Comparison of ENCODE assay signal across 8 cellular contexts in the genomic region with DNA sequence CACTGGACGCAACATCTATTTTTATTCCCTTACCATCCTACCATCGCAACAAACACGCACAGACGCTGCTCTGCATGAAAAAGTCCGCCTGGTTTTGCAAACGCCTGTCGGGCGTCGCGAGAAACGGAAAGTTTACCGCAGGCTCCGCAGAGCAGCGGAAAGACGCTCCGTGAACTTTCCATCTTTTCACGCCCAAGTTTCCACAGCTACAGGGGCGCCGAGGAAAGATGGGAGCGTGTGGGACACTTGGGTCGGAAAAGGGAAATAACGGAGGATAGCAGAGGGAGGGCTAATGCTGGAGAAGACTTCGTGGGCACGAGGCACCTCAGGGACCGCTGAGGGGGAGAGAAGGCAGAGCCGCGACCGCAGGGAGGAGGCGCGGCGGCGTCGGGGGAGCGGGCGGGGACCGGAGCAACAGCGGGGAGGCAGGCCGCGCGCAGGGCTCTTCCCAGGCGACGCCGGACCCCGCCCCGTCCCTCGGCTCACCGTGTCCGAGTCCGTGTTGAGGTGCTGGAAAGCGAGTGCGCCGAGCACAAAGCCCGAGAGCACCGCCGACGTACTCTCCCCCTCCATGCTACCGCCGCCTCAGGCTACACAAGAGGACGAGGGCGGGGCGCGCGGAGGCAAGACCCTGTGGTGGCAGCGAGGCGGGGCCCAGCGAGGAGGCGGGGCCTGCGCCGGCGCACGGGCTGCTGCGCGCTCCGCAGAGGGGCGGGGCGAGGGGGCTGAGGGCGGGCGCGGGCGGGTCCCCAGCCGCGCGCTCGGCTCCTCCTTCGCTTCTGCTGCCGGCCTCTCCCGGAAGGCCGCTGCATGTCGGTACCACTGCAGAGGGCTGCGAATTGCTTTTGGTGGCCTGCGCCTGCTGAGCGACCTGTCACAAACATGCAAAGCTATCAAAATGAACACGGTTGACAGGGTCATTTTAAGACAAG. TPM values are rescaled to one million over a fixed set of nuclear protein-coding genes. Genes with fewer than 3 reads are reported as not detected.
DNase-seq lines count a peak whose midpoint lies in the region; ATAC-seq and TF ChIP-seq lines count a peak whose summit lies in the region.

Gene ABRAXAS1, minus strand, starts transcription at position 601 of the 932 bp plus-strand sequence. Its CDS starts 28 bp downstream, at position 573.

- H2AFZ ChIP-seq in GM23338 (peak within 1 kb of the TSS; percentile 99), fibroblast of lung (ENCODE audit: low read length) (peak within 1 kb of the TSS; percentile 95)

- H3K4me1 Mint-ChIP-seq in GM23338, result peaks cover 2% of the 10 kb centered on the region; the same call in 1 of the 3 replicates
- peaks cover 13 to 44% (median 33%) of the 10 kb centered on the region in 4 donors for H3K4me1 Mint-ChIP-seq in naive thymus-derived CD8-positive, alpha-beta T cell
- peaks cover 11 to 23% of the 10 kb centered on the region in 2 donors for H3K4me1 Mint-ChIP-seq in stimulated activated naive B cell treated with anti-CD40 and anti-IgM and Interleukin-4, amounts not matched to agents 10 μg/mL and 1 μg/mL and 100 μg/mL, for 72 hours

- H3K27me3 ChIP-seq in DOHH2 (ENCODE audit: control insufficient read depth, low read length), result no peaks in the 10 kb centered on the region
- peaks cover 9% of the 10 kb centered on the region for H3K27me3 ChIP-seq in GM23338 (ENCODE audit: insufficient read depth)
- no peaks in the 10 kb centered on the region for H3K27me3 ChIP-seq in fibroblast of lung (ENCODE audit: control insufficient read depth, insufficient read depth, low read length)

- DNase-seq in GM23338 (ENCODE audit: low spot score), result peak; percentile 98
- peak; percentile 91 to 94 for DNase-seq in Kasumi-1 (lab: John Stamatoyannopoulos, UW)
- DNase-seq in RKO (ENCODE audit: low spot score), result peak; percentile 93
- DNase-seq in activated T-helper 1 cell treated with anti-CD3 and anti-CD28 coated beads, Interleukin-2, amount 50 U/mL, for 16 hours (ENCODE audit: low read depth in 1 of 2, low spot score in 1 of 2), result peak; percentile 83 to 92
- peak; percentile 87 to 90 for DNase-seq in fibroblast of lung (ENCODE audit: low read depth in 2 of 2)
- peak; percentile 90 to 99 (median 95) for DNase-seq in naive thymus-derived CD8-positive, alpha-beta T cell
- DNase-seq in stimulated activated naive B cell treated with anti-CD40 and anti-IgM and Interleukin-4, amounts not matched to agents 10 μg/mL and 1 μg/mL and 100 μg/mL, for 72 hours, result peak; percentile 93

- H3K9me3 Mint-ChIP-seq in GM23338, result no peaks in the 10 kb centered on the region
- no peaks in the 10 kb centered on the region for H3K9me3 Mint-ChIP-seq in naive thymus-derived CD8-positive, alpha-beta T cell
- no peaks in the 10 kb centered on the region for H3K9me3 Mint-ChIP-seq in stimulated activated naive B cell treated with anti-CD40 and anti-IgM and Interleukin-4, amounts not matched to agents 10 μg/mL and 1 μg/mL and 100 μg/mL, for 72 hours

- no peaks in the 10 kb centered on the region for H4K20me1 ChIP-seq in DOHH2 (ENCODE audit: control insufficient read depth, insufficient read depth, low read depth, low read length)
- H4K20me1 ChIP-seq in GM23338 (replicated peaks; ENCODE audit: insufficient read depth), result no peaks in the 10 kb centered on the region
- no peaks in the 10 kb centered on the region for H4K20me1 ChIP-seq in fibroblast of lung (ENCODE audit: control insufficient read depth, extremely low read depth, insufficient read depth, low read length)

- peaks cover 21% of the 10 kb centered on the region for H3K79me2 ChIP-seq in DOHH2 (ENCODE audit: control insufficient read depth, low read length)
- H3K79me2 ChIP-seq in GM23338 (replicated peaks; ENCODE audit: insufficient read depth), result no peaks in the 10 kb centered on the region
- peaks cover 2% of the 10 kb centered on the region for H3K79me2 ChIP-seq in fibroblast of lung (ENCODE audit: control insufficient read depth, insufficient read depth, low read length)

- POLR2A ChIA-PET in naive thymus-derived CD8-positive, alpha-beta T cell (lab: Charles Lee), result interaction anchor here (0.6 to 3.6 kb wide), 16 partner anchors 13 to 1068 kb away, joined by 3 to 36 read pairs (median 4); partner anchors contain the start of genes COPS4, GPAT3, HELQ and HNRNPDL

- H3K4me2 ChIP-seq in DOHH2 (ENCODE audit: low read length) (peak within 1 kb of the TSS; percentile 99), GM23338 (peak within 1 kb of the TSS; percentile 92), fibroblast of lung (ENCODE audit: extremely low read depth, insufficient read depth, low read length) (peak within 1 kb of the TSS; percentile 96)

- no peaks in the 10 kb centered on the region for H3K9me3 ChIP-seq in DOHH2 (ENCODE audit: control insufficient read depth, insufficient read depth, low read length)
- no peaks in the 10 kb centered on the region for H3K9me3 ChIP-seq in fibroblast of lung (ENCODE audit: control insufficient read depth, insufficient read depth, low read depth, low read length)

- H3K27ac ChIP-seq in DOHH2 (ENCODE audit: low read depth, low read length) (peak within 1 kb of the TSS; percentile 44), GM23338 (ENCODE audit: low read depth) (peak within 1 kb of the TSS; percentile 33; the same call in 1 of the 2 replicates), fibroblast of lung (ENCODE audit: insufficient read depth, low read length) (peak within 1 kb of the TSS; percentile 72)

- H3K9me2 ChIP-seq in DOHH2 (replicated peaks; ENCODE audit: control insufficient read depth, low read length), result no peaks in the 10 kb centered on the region
- H3K9me2 ChIP-seq in GM23338 (ENCODE audit: insufficient read depth), result no peaks in the 10 kb centered on the region

- H3K9ac ChIP-seq in fibroblast of lung (ENCODE audit: insufficient read depth, low read length), result peak within 1 kb of the TSS; percentile 72

- H3K4me3 ChIP-seq in DOHH2 (ENCODE audit: low read length) (peak within 1 kb of the TSS; percentile 86), GM23338 (peak within 1 kb of the TSS; percentile 84), fibroblast of lung (replicated peaks in 1 of 4; ENCODE audit: control extremely low read depth in 1 of 4, insufficient read depth in 1 of 4, low read depth in 3 of 4, low read length in 4 of 4) (peak within 1 kb of the TSS; percentile 76 to 88 (median 80))

- H3K36me3 Mint-ChIP-seq in GM23338 (ENCODE audit: low read depth), result peaks cover 10% of the 10 kb centered on the region
- H3K36me3 Mint-ChIP-seq in naive thymus-derived CD8-positive, alpha-beta T cell, result peaks cover 0 to 11% (median 4%) of the 10 kb centered on the region in 3 donors
- H3K36me3 Mint-ChIP-seq in stimulated activated naive B cell treated with anti-CD40 and anti-IgM and Interleukin-4, amounts not matched to agents 10 μg/mL and 1 μg/mL and 100 μg/mL, for 72 hours, result peaks cover 5 to 11% of the 10 kb centered on the region in 2 donors

- H3K36me3 ChIP-seq in DOHH2 (ENCODE audit: control insufficient read depth, low read length) (peaks cover 24% of the 10 kb centered on the region), GM23338 (ENCODE audit: insufficient read depth) (peaks cover 5% of the 10 kb centered on the region; the same call in 1 of the 2 replicates), fibroblast of lung (ENCODE audit: control insufficient read depth, insufficient read depth, low read length) (no peaks in the 10 kb centered on the region)

- H3K27me3 Mint-ChIP-seq in GM23338 (ENCODE audit: insufficient read depth, low read depth, poor library complexity), result peaks cover 4% of the 10 kb centered on the region
- no peaks in the 10 kb centered on the region for H3K27me3 Mint-ChIP-seq in naive thymus-derived CD8-positive, alpha-beta T cell
- no peaks in the 10 kb centered on the region for H3K27me3 Mint-ChIP-seq in stimulated activated naive B cell treated with anti-CD40 and anti-IgM and Interleukin-4, amounts not matched to agents 10 μg/mL and 1 μg/mL and 100 μg/mL, for 72 hours

- ATAC-seq in GM23338, result peak; percentile 94
- ATAC-seq in naive thymus-derived CD8-positive, alpha-beta T cell, result peak; percentile 91
- peak; percentile 94 to 95 for ATAC-seq in stimulated activated naive B cell treated with anti-CD40 and anti-IgM and Interleukin-4, amounts not matched to agents 10 μg/mL and 1 μg/mL and 100 μg/mL, for 72 hours (replicated peaks)

- H3K27ac Mint-ChIP-seq in GM23338, result peak within 1 kb of the TSS; percentile 92
- peak within 1 kb of the TSS; percentile 97 to 99 (median 98) for H3K27ac Mint-ChIP-seq in naive thymus-derived CD8-positive, alpha-beta T cell
- peak within 1 kb of the TSS; percentile 97 for H3K27ac Mint-ChIP-seq in stimulated activated naive B cell treated with anti-CD40 and anti-IgM and Interleukin-4, amounts not matched to agents 10 μg/mL and 1 μg/mL and 100 μg/mL, for 72 hours

- H3F3A ChIP-seq in DOHH2 (ENCODE audit: control insufficient read depth, insufficient read depth) (peaks cover 3% of the 10 kb centered on the region), GM23338 (replicated peaks; ENCODE audit: low read depth) (no peaks in the 10 kb centered on the region)

- peak within 1 kb of the TSS; percentile 95 for H3K4me3 Mint-ChIP-seq in GM23338
- peak within 1 kb of the TSS; percentile 92 to 99 (median 98) for H3K4me3 Mint-ChIP-seq in naive thymus-derived CD8-positive, alpha-beta T cell
- H3K4me3 Mint-ChIP-seq in stimulated activated naive B cell treated with anti-CD40 and anti-IgM and Interleukin-4, amounts not matched to agents 10 μg/mL and 1 μg/mL and 100 μg/mL, for 72 hours, result peak within 1 kb of the TSS; percentile 97

- TF ChIP-seq CTCF in DOHH2 (IDR thresholded peaks at IDR 0.05; ENCODE audit: low read depth, low read length, poor library complexity, severe bottlenecking) (no peak), GM23338 (conservative IDR thresholded peaks at IDR 0.05; ENCODE audit: low read depth in 2 of 2) (no peak), fibroblast of lung (conservative IDR thresholded peaks at IDR 0.05 in 1 of 2, IDR thresholded peaks at IDR 0.05 in 1 of 2; ENCODE audit: low read depth in 1 of 2, low read length in 2 of 2) (no peak)

- H3K4me1 ChIP-seq in DOHH2 (ENCODE audit: control insufficient read depth, low read length), result peaks cover 26% of the 10 kb centered on the region
- H3K4me1 ChIP-seq in GM23338 (ENCODE audit: insufficient read depth), result peaks cover 4% of the 10 kb centered on the region
- H3K4me1 ChIP-seq in fibroblast of lung (ENCODE audit: control insufficient read depth, extremely low read depth, insufficient read depth, low read length), result no peaks in the 10 kb centered on the region

RNA-seq across cellular contexts. Expression of gene ABRAXAS1, which starts in this region (rescaled TPM):
- 25.2 and 26.8 TPM in 2 replicates for total RNA-seq in GM23338 (2014; rRNA removed; shearing (Covaris generic))
- 5.7 and 8.0 TPM in 2 replicates for polyA plus RNA-seq in GM23338 (2016; fragmentation: Nextera tagmentation; extraction: Ambion mirVana)
- 22.0 and 27.2 TPM in 2 replicates for total RNA-seq in fibroblast of lung
- polyA plus RNA-seq in fibroblast of lung, result 14.0 and 17.1 TPM in 2 replicates
- 9.4 and 11.7 TPM in 2 replicates for polyA plus RNA-seq in fibroblast of lung (2012)
- polyA minus RNA-seq in fibroblast of lung (ENCODE audit: low replicate concordance), result 0.79 and 1.2 TPM in 2 replicates
- total RNA-seq in naive thymus-derived CD8-positive, alpha-beta T cell, result 10 to 100 TPM; 45.3 to 47.8 TPM
- 10 to 100 TPM; 13.8 to 15.3 (median 14.0) TPM for polyA plus RNA-seq in naive thymus-derived CD8-positive, alpha-beta T cell

Comparison
In these comparisons a context has a peak if more than half of its experiments do, and no peak if none do; other contexts are left out.
1. Peak in every context shown above with its lines: DNase-seq, ATAC-seq, H3K4me3 ChIP-seq and H3K27ac ChIP-seq.